In genomic region chr1:1763657-1764621, GRCh38 we compare ENCODE assay signal across 9 cellular contexts. TPM values are rescaled to one million over a fixed set of nuclear protein-coding genes. Genes with fewer than 3 reads are reported as not detected.
A peak's percentile ranks its signal among the peaks of the same experiment; 100 is the strongest.
DNase-seq lines count a peak whose midpoint lies in the region; ATAC-seq and TF ChIP-seq lines count a peak whose summit lies in the region.
"Had no signal": no experiment of that assay in that cellular context is flagged by ENCODE, and none has a peak within 500 bp of the region (broad histone marks: within the 10 kb centered on the region; RNA-seq: fewer than 3 reads in every experiment).

No MANE protein-coding gene starts in this region.

- TF ChIP-seq EP300 in gastroesophageal sphincter (IDR thresholded peaks at IDR 0.05): no peak

- no peak overlapping the region for H3K4me2 ChIP-seq in trophoblast cell (ENCODE audit: low read length)

- H4K8ac ChIP-seq in trophoblast cell (ENCODE audit: low read depth, low read length): no peak overlapping the region

- no peak overlapping the region for H2AK5ac ChIP-seq in trophoblast cell (ENCODE audit: low read length)

- H3K27me3 ChIP-seq in RWPE2 (ENCODE audit: insufficient read depth, poor library complexity, severe bottlenecking) (no peaks in the 10 kb centered on the region), gastroesophageal sphincter (no peaks in the 10 kb centered on the region), trophoblast cell (ENCODE audit: insufficient read depth, low read length) (no peaks in the 10 kb centered on the region), brain microvascular endothelial cell (replicated peaks) (no peaks in the 10 kb centered on the region)

- in situ Hi-C loops in brain microvascular endothelial cell (cut with HindIII; ENCODE audit: low pct_ligation_motif_present, low sequenced_read_pairs): no loop called here

- no peak overlapping the region for H3K9ac ChIP-seq in trophoblast cell (ENCODE audit: low read length)

- peaks cover 3% of the 10 kb centered on the region for H3K79me2 ChIP-seq in trophoblast cell (ENCODE audit: control insufficient read depth, insufficient read depth, low read length, poor library complexity)

- H3K23ac ChIP-seq in trophoblast cell (ENCODE audit: low read length): no peak overlapping the region

- no peaks in the 10 kb centered on the region for H3K79me1 ChIP-seq in trophoblast cell (ENCODE audit: low read length)

- no peak overlapping the region for H2BK12ac ChIP-seq in trophoblast cell (ENCODE audit: low read length)

- no peak overlapping the region for H2BK5ac ChIP-seq in trophoblast cell (ENCODE audit: low read depth, low read length, poor library complexity)

- no peak overlapping the region for H3K27ac ChIP-seq in RWPE2 (ENCODE audit: poor library complexity, severe bottlenecking)
- no peak overlapping the region for H3K27ac ChIP-seq in gastroesophageal sphincter
- H3K27ac ChIP-seq in trophoblast cell (ENCODE audit: low read depth, low read length): peak overlapping the region; percentile 6
- no peak overlapping the region for H3K27ac ChIP-seq in brain microvascular endothelial cell

- no peak overlapping the region for H2BK120ac ChIP-seq in trophoblast cell (ENCODE audit: insufficient read depth, low read length, poor library complexity)

- H3K36me3 ChIP-seq in RWPE2 (ENCODE audit: low read depth): peaks cover 71% of the 10 kb centered on the region
- peaks cover 0 to 84% of the 10 kb centered on the region in 2 donors for H3K36me3 ChIP-seq in gastroesophageal sphincter
- H3K36me3 ChIP-seq in trophoblast cell (ENCODE audit: control insufficient read depth in 1 of 2, insufficient read depth in 2 of 2, low read length in 2 of 2): peaks cover 49 to 50% of the 10 kb centered on the region in 2 experiments
- peaks cover 48% of the 10 kb centered on the region for H3K36me3 ChIP-seq in brain microvascular endothelial cell (replicated peaks)

- peak; percentile 72 for ATAC-seq in RWPE2 (ENCODE audit: low read depth)
- ATAC-seq in gastroesophageal sphincter: peak; percentile 25
- no peak for ATAC-seq in GM21619 (IDR thresholded peaks at IDR 0.05; ENCODE audit: unreplicated experiment)

- no peak overlapping the region for H4K12ac ChIP-seq in trophoblast cell (ENCODE audit: low read depth, low read length)

- H3K18ac ChIP-seq in trophoblast cell (ENCODE audit: low read length): no peak overlapping the region

- no peaks in the 10 kb centered on the region for H3K9me3 ChIP-seq in RWPE2 (ENCODE audit: severe bottlenecking)
- no peaks in the 10 kb centered on the region for H3K9me3 ChIP-seq in gastroesophageal sphincter
- H3K9me3 ChIP-seq in trophoblast cell (ENCODE audit: insufficient read depth, low read depth, low read length): peaks cover 2% of the 10 kb centered on the region

- H2AFZ ChIP-seq in trophoblast cell (ENCODE audit: insufficient read depth, low read length, poor library complexity): no peak overlapping the region

- DNase-seq in ELF-1 (ENCODE audit: low read depth, low spot score) (peak; percentile 19), RWPE2 (ENCODE audit: low spot score) (peak; percentile 75), trophoblast cell (peak; percentile 53 to 86), NCI-H1436 treated with DMSO at 0.1 percent for 48 hours (lab: John Stamatoyannopoulos, UW) (no peak), brain microvascular endothelial cell (no peak), cerebellar cortex (ENCODE audit: low spot score) (no peak)
- DNase-seq: central memory CD4-positive, alpha-beta T cell had no signal

- 80 to 88% methylated on average over 2 to 6 of the region's 32 CpGs for WGBS in gastroesophageal sphincter (ENCODE audit: low coverage in 1 of 2), 2 donors
- WGBS in trophoblast cell (ENCODE audit: extremely low coverage, insufficient coverage, insufficient read length): no CpG with 5 or more reads among the region's 32 CpGs

- H3K14ac ChIP-seq in trophoblast cell (ENCODE audit: low read length): no peak overlapping the region

- TF ChIP-seq CTCF in RWPE2 (IDR thresholded peaks at IDR 0.05; ENCODE audit: poor library complexity, severe bottlenecking): no peak
- no peak for TF ChIP-seq CTCF in gastroesophageal sphincter (IDR thresholded peaks at IDR 0.05)
- TF ChIP-seq CTCF in brain microvascular endothelial cell (IDR thresholded peaks at IDR 0.05; ENCODE audit: low read depth, low read length, missing control alignments): no peak

- peak overlapping the region; percentile 8 for H3K4ac ChIP-seq in trophoblast cell (ENCODE audit: low read depth, low read length)

- no peak overlapping the region for H4K91ac ChIP-seq in trophoblast cell (ENCODE audit: low read depth, low read length)

- peaks cover 2% of the 10 kb centered on the region for H3K4me1 ChIP-seq in RWPE2 (ENCODE audit: insufficient read depth, poor library complexity, severe bottlenecking)
- H3K4me1 ChIP-seq in gastroesophageal sphincter: peaks cover 0 to 8% (median 0%) of the 10 kb centered on the region in 3 donors
- peaks cover 4 to 16% of the 10 kb centered on the region in 2 experiments for H3K4me1 ChIP-seq in trophoblast cell (ENCODE audit: control insufficient read depth in 1 of 2, insufficient read depth in 2 of 2, low read length in 2 of 2)

- H3K4me3 ChIP-seq in RWPE2 (ENCODE audit: severe bottlenecking) (no peak overlapping the region), gastroesophageal sphincter (no peak overlapping the region), trophoblast cell (ENCODE audit: low read depth, low read length) (no peak overlapping the region), brain microvascular endothelial cell (ENCODE audit: low read depth, low read length) (no peak overlapping the region)

- TF ChIP-seq POLR2A in gastroesophageal sphincter (IDR thresholded peaks at IDR 0.05): no peak

RNA-seq across cellular contexts. Expression of gene NADK, which starts 14.3 kb away (rescaled TPM):
- total RNA-seq in gastroesophageal sphincter: 10 to 100 TPM; 69.8 to 82.5 (median 73.8) TPM
- polyA plus RNA-seq in trophoblast cell (2013): 38.9 and 41.2 TPM in 2 replicates

RNA-seq across cellular contexts. Expression of gene CDK11A, which starts 39.8 kb away (rescaled TPM):
- 10 to 100 TPM; 10.8 to 53.4 (median 23.8) TPM for total RNA-seq in gastroesophageal sphincter
- 32.6 and 35.0 TPM in 2 replicates for polyA plus RNA-seq in trophoblast cell (2013)

Comparison
In these comparisons a context has a peak if more than half of its experiments do, and no peak if none do; other contexts are left out.
1. DNase-seq: peak in ELF-1 (single experiment), RWPE2 (single experiment) and trophoblast cell (2 of 2); none in NCI-H1436 treated with DMSO at 0.1 percent for 48 hours (single experiment), brain microvascular endothelial cell (single experiment) and cerebellar cortex (single experiment).